ENCODE assay signal across 1 cellular context in the genomic region with DNA sequence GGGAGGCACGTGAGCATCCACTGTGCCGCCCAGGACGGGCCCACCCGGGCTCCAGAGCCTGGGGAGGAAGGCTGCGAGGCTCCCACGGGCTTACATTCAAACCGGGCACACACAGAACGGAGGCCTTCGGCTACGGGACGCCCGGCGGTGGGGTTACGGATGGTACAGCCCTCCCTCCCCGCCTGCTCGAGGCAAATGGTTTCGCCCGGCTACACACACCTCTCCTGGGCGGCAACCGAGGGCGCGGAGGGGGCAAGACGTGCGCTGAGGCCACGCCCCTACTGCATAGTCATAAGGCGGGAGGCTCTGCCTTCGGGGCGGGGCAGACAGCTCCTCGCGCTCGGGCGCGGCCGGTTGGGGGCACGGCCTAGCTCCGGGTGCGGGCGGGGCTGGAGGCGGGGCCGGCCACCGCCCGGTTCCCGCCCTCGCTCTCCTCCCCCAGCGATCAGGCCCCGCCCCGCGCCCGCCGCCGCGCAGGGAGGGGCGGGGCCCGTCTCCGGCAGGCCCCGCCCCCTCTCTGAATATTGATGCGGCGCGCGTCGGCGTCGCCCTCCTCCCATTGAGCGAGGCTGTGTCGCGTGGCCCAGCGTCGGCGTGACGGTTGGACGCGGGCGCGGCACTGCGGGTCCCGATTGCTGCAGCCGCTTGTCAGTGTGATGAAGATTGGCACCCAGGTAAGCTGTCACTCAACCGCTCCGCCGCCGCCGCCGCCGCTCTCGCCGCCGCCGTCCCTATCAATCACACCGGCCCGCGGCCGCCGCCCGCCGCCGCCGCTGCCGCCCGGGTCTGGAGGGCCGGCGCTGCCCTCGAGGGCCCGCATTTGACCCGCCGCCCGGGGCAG.
TF ChIP-seq lines count a peak whose summit lies in the region.

A gene with protein sequence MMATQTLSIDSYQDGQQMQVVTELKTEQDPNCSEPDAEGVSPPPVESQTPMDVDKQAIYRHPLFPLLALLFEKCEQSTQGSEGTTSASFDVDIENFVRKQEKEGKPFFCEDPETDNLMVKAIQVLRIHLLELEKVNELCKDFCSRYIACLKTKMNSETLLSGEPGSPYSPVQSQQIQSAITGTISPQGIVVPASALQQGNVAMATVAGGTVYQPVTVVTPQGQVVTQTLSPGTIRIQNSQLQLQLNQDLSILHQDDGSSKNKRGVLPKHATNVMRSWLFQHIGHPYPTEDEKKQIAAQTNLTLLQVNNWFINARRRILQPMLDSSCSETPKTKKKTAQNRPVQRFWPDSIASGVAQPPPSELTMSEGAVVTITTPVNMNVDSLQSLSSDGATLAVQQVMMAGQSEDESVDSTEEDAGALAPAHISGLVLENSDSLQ (plus strand): TSS at position 572 of the 841 bp plus-strand sequence. CDS start 29,820 bp downstream, outside the sequence.

TF ChIP-seq in GM12878, 131 proteins besides CTCF, POLR2A, EP300 and RAD21 (continued from another document and continues in another):
- TF ChIP-seq, protein P1, sequence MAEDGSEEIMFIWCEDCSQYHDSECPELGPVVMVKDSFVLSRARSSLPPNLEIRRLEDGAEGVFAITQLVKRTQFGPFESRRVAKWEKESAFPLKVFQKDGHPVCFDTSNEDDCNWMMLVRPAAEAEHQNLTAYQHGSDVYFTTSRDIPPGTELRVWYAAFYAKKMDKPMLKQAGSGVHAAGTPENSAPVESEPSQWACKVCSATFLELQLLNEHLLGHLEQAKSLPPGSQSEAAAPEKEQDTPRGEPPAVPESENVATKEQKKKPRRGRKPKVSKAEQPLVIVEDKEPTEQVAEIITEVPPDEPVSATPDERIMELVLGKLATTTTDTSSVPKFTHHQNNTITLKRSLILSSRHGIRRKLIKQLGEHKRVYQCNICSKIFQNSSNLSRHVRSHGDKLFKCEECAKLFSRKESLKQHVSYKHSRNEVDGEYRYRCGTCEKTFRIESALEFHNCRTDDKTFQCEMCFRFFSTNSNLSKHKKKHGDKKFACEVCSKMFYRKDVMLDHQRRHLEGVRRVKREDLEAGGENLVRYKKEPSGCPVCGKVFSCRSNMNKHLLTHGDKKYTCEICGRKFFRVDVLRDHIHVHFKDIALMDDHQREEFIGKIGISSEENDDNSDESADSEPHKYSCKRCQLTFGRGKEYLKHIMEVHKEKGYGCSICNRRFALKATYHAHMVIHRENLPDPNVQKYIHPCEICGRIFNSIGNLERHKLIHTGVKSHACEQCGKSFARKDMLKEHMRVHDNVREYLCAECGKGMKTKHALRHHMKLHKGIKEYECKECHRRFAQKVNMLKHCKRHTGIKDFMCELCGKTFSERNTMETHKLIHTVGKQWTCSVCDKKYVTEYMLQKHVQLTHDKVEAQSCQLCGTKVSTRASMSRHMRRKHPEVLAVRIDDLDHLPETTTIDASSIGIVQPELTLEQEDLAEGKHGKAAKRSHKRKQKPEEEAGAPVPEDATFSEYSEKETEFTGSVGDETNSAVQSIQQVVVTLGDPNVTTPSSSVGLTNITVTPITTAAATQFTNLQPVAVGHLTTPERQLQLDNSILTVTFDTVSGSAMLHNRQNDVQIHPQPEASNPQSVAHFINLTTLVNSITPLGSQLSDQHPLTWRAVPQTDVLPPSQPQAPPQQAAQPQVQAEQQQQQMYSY (CRISPR knock-in tag; IDR thresholded peaks at IDR 0.05) = no peak
- TF ChIP-seq, protein P2, sequence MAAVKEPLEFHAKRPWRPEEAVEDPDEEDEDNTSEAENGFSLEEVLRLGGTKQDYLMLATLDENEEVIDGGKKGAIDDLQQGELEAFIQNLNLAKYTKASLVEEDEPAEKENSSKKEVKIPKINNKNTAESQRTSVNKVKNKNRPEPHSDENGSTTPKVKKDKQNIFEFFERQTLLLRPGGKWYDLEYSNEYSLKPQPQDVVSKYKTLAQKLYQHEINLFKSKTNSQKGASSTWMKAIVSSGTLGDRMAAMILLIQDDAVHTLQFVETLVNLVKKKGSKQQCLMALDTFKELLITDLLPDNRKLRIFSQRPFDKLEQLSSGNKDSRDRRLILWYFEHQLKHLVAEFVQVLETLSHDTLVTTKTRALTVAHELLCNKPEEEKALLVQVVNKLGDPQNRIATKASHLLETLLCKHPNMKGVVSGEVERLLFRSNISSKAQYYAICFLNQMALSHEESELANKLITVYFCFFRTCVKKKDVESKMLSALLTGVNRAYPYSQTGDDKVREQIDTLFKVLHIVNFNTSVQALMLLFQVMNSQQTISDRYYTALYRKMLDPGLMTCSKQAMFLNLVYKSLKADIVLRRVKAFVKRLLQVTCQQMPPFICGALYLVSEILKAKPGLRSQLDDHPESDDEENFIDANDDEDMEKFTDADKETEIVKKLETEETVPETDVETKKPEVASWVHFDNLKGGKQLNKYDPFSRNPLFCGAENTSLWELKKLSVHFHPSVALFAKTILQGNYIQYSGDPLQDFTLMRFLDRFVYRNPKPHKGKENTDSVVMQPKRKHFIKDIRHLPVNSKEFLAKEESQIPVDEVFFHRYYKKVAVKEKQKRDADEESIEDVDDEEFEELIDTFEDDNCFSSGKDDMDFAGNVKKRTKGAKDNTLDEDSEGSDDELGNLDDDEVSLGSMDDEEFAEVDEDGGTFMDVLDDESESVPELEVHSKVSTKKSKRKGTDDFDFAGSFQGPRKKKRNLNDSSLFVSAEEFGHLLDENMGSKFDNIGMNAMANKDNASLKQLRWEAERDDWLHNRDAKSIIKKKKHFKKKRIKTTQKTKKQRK (IDR thresholded peaks at IDR 0.05; ENCODE audit: low read depth, low read length) = no peak
- TF ChIP-seq, protein P3, sequence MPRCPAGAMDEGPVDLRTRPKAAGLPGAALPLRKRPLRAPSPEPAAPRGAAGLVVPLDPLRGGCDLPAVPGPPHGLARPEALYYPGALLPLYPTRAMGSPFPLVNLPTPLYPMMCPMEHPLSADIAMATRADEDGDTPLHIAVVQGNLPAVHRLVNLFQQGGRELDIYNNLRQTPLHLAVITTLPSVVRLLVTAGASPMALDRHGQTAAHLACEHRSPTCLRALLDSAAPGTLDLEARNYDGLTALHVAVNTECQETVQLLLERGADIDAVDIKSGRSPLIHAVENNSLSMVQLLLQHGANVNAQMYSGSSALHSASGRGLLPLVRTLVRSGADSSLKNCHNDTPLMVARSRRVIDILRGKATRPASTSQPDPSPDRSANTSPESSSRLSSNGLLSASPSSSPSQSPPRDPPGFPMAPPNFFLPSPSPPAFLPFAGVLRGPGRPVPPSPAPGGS (IDR thresholded peaks at IDR 0.05; ENCODE audit: borderline replicate concordance, insufficient read depth, low read depth, low read length, poor library complexity, severe bottlenecking) = no peak
- TF ChIP-seq NFYA (IDR thresholded peaks at IDR 0.05; ENCODE audit: borderline replicate concordance, low read depth, low read length) (no peak), ZNF622 (IDR thresholded peaks at IDR 0.05) (no peak), KDM1A (IDR thresholded peaks at IDR 0.05; ENCODE audit: borderline replicate concordance) (no peak), EED (IDR thresholded peaks at IDR 0.05; ENCODE audit: low read depth) (no peak), PAX5 (IDR thresholded peaks at IDR 0.05; ENCODE audit: borderline replicate concordance, low read depth, low read length) (0 out of 2 replicates have a peak, but pooled peaks have one; percentile 7), STAT1 (conservative IDR thresholded peaks at IDR 0.05) (no peak), CHD1 (IDR thresholded peaks at IDR 0.05; ENCODE audit: low read depth, low read length) (peak; percentile 99), FOS (IDR thresholded peaks at IDR 0.05; ENCODE audit: borderline replicate concordance, extremely low read depth, insufficient read length) (no peak), POLR2AphosphoS2 (IDR thresholded peaks at IDR 0.05; ENCODE audit: low read depth, low read length) (no peak; the same call in 1 of the 2 replicates), ZBED1 (IDR thresholded peaks at IDR 0.05; ENCODE audit: borderline replicate concordance) (no peak), ZNF24 (IDR thresholded peaks at IDR 0.05) (no peak), E2F8 (IDR thresholded peaks at IDR 0.05; ENCODE audit: low read depth, partially characterized antibody) (no peak), WRNIP1 (IDR thresholded peaks at IDR 0.05; ENCODE audit: borderline replicate concordance, low read depth, low read length) (no peak), YY1 (IDR thresholded peaks at IDR 0.05; ENCODE audit: low read depth, low read length) (no peak), MYC (IDR thresholded peaks at IDR 0.05; ENCODE audit: insufficient read depth, insufficient read length, insufficient replicate concordance, low read length, severe bottlenecking) (peak; percentile 83), STAT3 (IDR thresholded peaks at IDR 0.05; ENCODE audit: low read depth, low read length) (no peak), E2F4 (IDR thresholded peaks at IDR 0.05; ENCODE audit: low read depth, low read length) (0 out of 2 replicates have a peak, but pooled peaks have one; percentile 25), ZBTB40 (IDR thresholded peaks at IDR 0.05; ENCODE audit: borderline replicate concordance) (no peak), POLR2AphosphoS5 (IDR thresholded peaks at IDR 0.05; ENCODE audit: low read length) (peak; percentile 28; the same call in 1 of the 2 replicates), HDGF (IDR thresholded peaks at IDR 0.05) (peak; percentile 55; the same call in 1 of the 2 replicates), NR2F1 (conservative IDR thresholded peaks at IDR 0.05) (peak; percentile 35), EZH2 (IDR thresholded peaks at IDR 0.05; ENCODE audit: borderline replicate concordance, control insufficient read depth, low read depth, low read length) (no peak), ZNF207 (IDR thresholded peaks at IDR 0.05; ENCODE audit: borderline replicate concordance) (peak; percentile 90; the same call in 1 of the 2 replicates)
- TF ChIP-seq, protein P4, sequence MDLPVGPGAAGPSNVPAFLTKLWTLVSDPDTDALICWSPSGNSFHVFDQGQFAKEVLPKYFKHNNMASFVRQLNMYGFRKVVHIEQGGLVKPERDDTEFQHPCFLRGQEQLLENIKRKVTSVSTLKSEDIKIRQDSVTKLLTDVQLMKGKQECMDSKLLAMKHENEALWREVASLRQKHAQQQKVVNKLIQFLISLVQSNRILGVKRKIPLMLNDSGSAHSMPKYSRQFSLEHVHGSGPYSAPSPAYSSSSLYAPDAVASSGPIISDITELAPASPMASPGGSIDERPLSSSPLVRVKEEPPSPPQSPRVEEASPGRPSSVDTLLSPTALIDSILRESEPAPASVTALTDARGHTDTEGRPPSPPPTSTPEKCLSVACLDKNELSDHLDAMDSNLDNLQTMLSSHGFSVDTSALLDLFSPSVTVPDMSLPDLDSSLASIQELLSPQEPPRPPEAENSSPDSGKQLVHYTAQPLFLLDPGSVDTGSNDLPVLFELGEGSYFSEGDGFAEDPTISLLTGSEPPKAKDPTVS (IDR thresholded peaks at IDR 0.05; ENCODE audit: low read depth, low read length) = no peak
